In the genomic region with DNA sequence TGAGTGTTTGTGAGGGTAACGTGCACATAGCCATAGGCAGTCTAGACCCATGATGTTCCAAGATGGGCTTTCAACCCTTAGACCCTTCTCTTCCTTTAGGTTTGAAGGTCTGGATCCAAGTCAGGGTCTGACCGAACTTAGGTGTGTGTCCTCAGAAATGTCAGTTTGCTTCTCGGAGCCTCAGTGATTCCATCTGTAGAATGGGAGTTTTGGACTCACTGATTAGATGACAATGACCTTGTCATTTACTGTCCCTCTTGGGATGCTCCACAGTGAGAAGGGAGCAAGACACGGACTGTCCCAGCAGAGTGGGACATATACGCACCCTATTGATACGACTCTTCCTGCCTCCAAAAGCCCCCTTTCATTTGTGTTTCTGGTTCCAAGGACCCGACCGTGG, we compare ENCODE assay signal across 5 cellular contexts. TPM values are rescaled to one million over a fixed set of nuclear protein-coding genes. Genes with fewer than 3 reads are reported as not detected.
"Had no signal": no experiment of that assay in that cellular context is flagged by ENCODE, and none has a peak within 500 bp of the region (broad histone marks: within the 10 kb centered on the region; RNA-seq: fewer than 3 reads in every experiment).

No MANE protein-coding gene starts in this region.

- H3K4me1 Mint-ChIP-seq: IgD-negative memory B cell had no signal

- H3K27ac Mint-ChIP-seq: IgD-negative memory B cell had no signal

- DNase-seq: GOT3, H7, HCEC 1CT, KG1 had no signal

- H3K36me3 Mint-ChIP-seq: IgD-negative memory B cell had no signal

RNA-seq across cellular contexts. Expression of a gene that starts 37.7 kb away (rescaled TPM):
- polyA plus RNA-seq: IgD-negative memory B cell had no signal
